Comparison of ENCODE assay signal across 8 cellular contexts in the genomic region with DNA sequence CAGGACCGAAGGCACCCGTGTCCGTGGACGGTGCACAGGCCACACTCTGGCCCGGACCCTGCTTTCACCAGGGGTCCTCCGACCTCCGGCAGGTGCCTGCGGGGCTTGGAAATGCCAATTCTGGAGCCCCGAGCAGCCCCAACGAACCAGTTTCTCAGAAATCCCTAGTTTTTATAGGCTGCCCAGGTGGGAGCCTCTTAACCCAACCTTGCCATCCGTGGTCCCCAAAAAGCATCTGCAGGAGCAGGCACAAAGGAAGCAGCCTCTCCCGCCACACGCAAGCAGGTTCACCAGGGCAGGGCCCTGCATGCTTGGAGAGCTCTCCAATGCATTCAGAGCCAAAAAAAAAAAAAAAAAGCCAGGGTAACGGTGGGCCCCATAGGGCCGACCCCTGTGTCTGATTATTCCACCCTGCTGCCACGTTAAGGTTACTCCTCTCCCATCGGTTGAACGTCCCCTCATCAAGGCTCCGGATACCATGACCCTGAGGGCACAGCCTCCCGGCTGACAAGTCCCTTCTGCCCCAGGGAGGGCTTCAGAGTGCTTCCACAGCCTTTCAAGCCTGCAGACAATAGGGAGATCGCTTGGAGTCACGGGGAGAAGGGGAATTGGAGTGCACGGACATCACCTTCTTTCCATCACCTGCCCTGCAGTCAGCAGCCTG. TPM values are rescaled to one million over a fixed set of nuclear protein-coding genes. Genes with fewer than 3 reads are reported as not detected.
DNase-seq lines count a peak whose midpoint lies in the region; ATAC-seq, FAIRE-seq and TF ChIP-seq lines count a peak whose summit lies in the region.

No MANE protein-coding gene starts in this region.

- H3K9me3 ChIP-seq in HepG2 (ENCODE audit: low read length) (no peaks in the 10 kb centered on the region), tibial artery (no peaks in the 10 kb centered on the region)

- H3K4me1 Mint-ChIP-seq in activated CD8-positive, alpha-beta memory T cell treated with anti-CD3 and anti-CD28 coated beads, Interleukin-2, amount 10 ng/mL, durations not matched to agents 7 days and 5 days = peaks cover 35% of the 10 kb centered on the region
- H3K4me1 Mint-ChIP-seq in activated naive CD8-positive, alpha-beta T cell treated with anti-CD3 and anti-CD28 coated beads, Interleukin-2, amount 50 U/mL, for 24 hours = peaks cover 37% of the 10 kb centered on the region

- no peak for ATAC-seq in activated CD8-positive, alpha-beta memory T cell treated with anti-CD3 and anti-CD28 coated beads, Interleukin-2, amount 10 ng/mL, durations not matched to agents 7 days and 5 days
- ATAC-seq in activated naive CD8-positive, alpha-beta T cell treated with anti-CD3 and anti-CD28 coated beads, Interleukin-2, amount 50 U/mL, for 24 hours = no peak
- no peak for ATAC-seq in HepG2
- ATAC-seq in HG03457 (IDR thresholded peaks at IDR 0.05; ENCODE audit: unreplicated experiment) = no peak

- no peak for TF ChIP-seq EP300 in HepG2 (IDR thresholded peaks at IDR 0.05; ENCODE audit: low read depth in 2 of 2, low read length in 2 of 2)
- TF ChIP-seq EP300 in HepG2 (CRISPR knock-in tag; IDR thresholded peaks at IDR 0.05; ENCODE audit: borderline replicate concordance) = no peak

- peaks cover 4% of the 10 kb centered on the region; the same call in 1 of the 2 replicates for H4K20me1 ChIP-seq in HepG2 (ENCODE audit: insufficient read depth, low read length)

- BruUV-seq in HepG2 (replicated peaks; lab: Mats Ljungman, UMichigan) = no TSS peak

- peak overlapping the region; percentile 85 for H3K9ac ChIP-seq in HepG2 (ENCODE audit: insufficient read depth, low read depth, low read length)

- POLR2A ChIA-PET in HepG2 (lab: Yijun Ruan, JAX) = interaction anchor here (0.8 to 8.8 kb wide), 23 partner anchors 8 to 146 kb away, joined by 3 to 225 read pairs (median 7); a partner anchor contains a TSS

- intact Hi-C loops in HepG2 (cut with micrococcal nuclease; ENCODE audit: unreplicated experiment) = loop anchor here (2.0 kb wide), 1 partner anchor 21 kb away; a partner anchor contains a TSS
- intact Hi-C loops in tibial artery (cut with DNase I; ENCODE audit: low total_unique reads) = no loop called here

- DNase-seq in activated CD8-positive, alpha-beta memory T cell treated with anti-CD3 and anti-CD28 coated beads, Interleukin-2, amount 10 ng/mL, durations not matched to agents 7 days and 5 days = no peak
- DNase-seq in activated CD8-positive, alpha-beta memory T cell treated with anti-CD3 and anti-CD28 coated beads, Interleukin-2, amount 50 U/mL, for 4 hours = no peak
- no peak for DNase-seq in activated naive CD8-positive, alpha-beta T cell treated with anti-CD3 and anti-CD28 coated beads, Interleukin-2, amount 50 U/mL, for 24 hours
- no peak for DNase-seq in HepG2 (ENCODE audit: low spot score)
- DNase-seq in tibial artery = no peak
- no peak for DNase-seq in GM20000 (ENCODE audit: low spot score)
- no peak for DNase-seq in GDM1 (lab: John Stamatoyannopoulos, UW)

- H3K4me1 ChIP-seq in HepG2 (ENCODE audit: insufficient read depth, low read length) (peaks cover 67% of the 10 kb centered on the region), tibial artery (peaks cover 4 to 78% (median 59%) of the 10 kb centered on the region in 4 donors)

- H3K27me3 Mint-ChIP-seq in activated CD8-positive, alpha-beta memory T cell treated with anti-CD3 and anti-CD28 coated beads, Interleukin-2, amount 10 ng/mL, durations not matched to agents 7 days and 5 days = no peaks in the 10 kb centered on the region
- no peaks in the 10 kb centered on the region for H3K27me3 Mint-ChIP-seq in activated naive CD8-positive, alpha-beta T cell treated with anti-CD3 and anti-CD28 coated beads, Interleukin-2, amount 50 U/mL, for 24 hours

- H3K27me3 ChIP-seq in HepG2 (ENCODE audit: control insufficient read depth in 1 of 2, insufficient read depth in 2 of 2, low read length in 2 of 2) = no peaks in the 10 kb centered on the region; a peak in 1 of 5 replicates
- no peaks in the 10 kb centered on the region for H3K27me3 ChIP-seq in tibial artery

- FAIRE-seq in HepG2 (lab: Jason Lieb, UNC) = no peak

- peak overlapping the region; percentile 85 for H3K4me3 Mint-ChIP-seq in activated CD8-positive, alpha-beta memory T cell treated with anti-CD3 and anti-CD28 coated beads, Interleukin-2, amount 10 ng/mL, durations not matched to agents 7 days and 5 days
- peak overlapping the region; percentile 78 for H3K4me3 Mint-ChIP-seq in activated naive CD8-positive, alpha-beta T cell treated with anti-CD3 and anti-CD28 coated beads, Interleukin-2, amount 50 U/mL, for 24 hours

- peak overlapping the region; percentile 83 for H3K27ac Mint-ChIP-seq in activated CD8-positive, alpha-beta memory T cell treated with anti-CD3 and anti-CD28 coated beads, Interleukin-2, amount 10 ng/mL, durations not matched to agents 7 days and 5 days
- peak overlapping the region; percentile 62 for H3K27ac Mint-ChIP-seq in activated naive CD8-positive, alpha-beta T cell treated with anti-CD3 and anti-CD28 coated beads, Interleukin-2, amount 50 U/mL, for 24 hours

- TF ChIP-seq RAD21 in HepG2 (CRISPR knock-in tag; IDR thresholded peaks at IDR 0.05) = peak; percentile 49; the same call in 1 of the 2 replicates

- H3K79me2 ChIP-seq in HepG2 (ENCODE audit: insufficient read depth, low read length) = peaks cover 65% of the 10 kb centered on the region

- no peak for TF ChIP-seq POLR2A in HepG2 (IDR thresholded peaks at IDR 0.05; ENCODE audit: insufficient read depth in 1 of 2, low read depth in 2 of 2, low read length in 2 of 2)

- H3K36me3 ChIP-seq in HepG2 (replicated peaks in 1 of 2; ENCODE audit: control insufficient read depth in 1 of 2, insufficient read depth in 2 of 2, low read length in 2 of 2) = no peaks in the 10 kb centered on the region
- H3K36me3 ChIP-seq in tibial artery = no peaks in the 10 kb centered on the region

- H3K27ac ChIP-seq in HepG2 (ENCODE audit: extremely low read length, insufficient read depth, low read length) = peak overlapping the region; percentile 96
- H3K27ac ChIP-seq in tibial artery = peak overlapping the region; percentile 73 to 86

- peak overlapping the region; percentile 95 for H3K4me2 ChIP-seq in HepG2 (ENCODE audit: low read depth, low read length)

- in situ Hi-C loops in HepG2 (cut with HindIII; ENCODE audit: extremely low pct_ligation_motif_present, low pct_unique_long_range_greater_than_20kb) = no loop called here

- H3K4me3 ChIP-seq in HepG2 (replicated peaks in 1 of 3; ENCODE audit: insufficient read depth in 1 of 3, low read depth in 2 of 3, low read length in 3 of 3) (peak overlapping the region; percentile 57 to 78 (median 58); a peak in 5 of 6 replicates), tibial artery (peak overlapping the region; percentile 57 to 62)

- H2AFZ ChIP-seq in HepG2 (ENCODE audit: low read length) = no peak overlapping the region

- no peak for TF ChIP-seq CTCF in HepG2 (CRISPR knock-in tag; IDR thresholded peaks at IDR 0.05)
- TF ChIP-seq CTCF in tibial artery (IDR thresholded peaks at IDR 0.05) = no peak
- TF ChIP-seq CTCF in GM20000 (IDR thresholded peaks at IDR 0.05; ENCODE audit: extremely low read depth, missing control alignments) = no peak

- H3K36me3 Mint-ChIP-seq in activated CD8-positive, alpha-beta memory T cell treated with anti-CD3 and anti-CD28 coated beads, Interleukin-2, amount 10 ng/mL, durations not matched to agents 7 days and 5 days = peaks cover 3% of the 10 kb centered on the region
- H3K36me3 Mint-ChIP-seq in activated naive CD8-positive, alpha-beta T cell treated with anti-CD3 and anti-CD28 coated beads, Interleukin-2, amount 50 U/mL, for 24 hours (ENCODE audit: low read depth) = peaks cover 3% of the 10 kb centered on the region

- CTCF ChIA-PET in activated CD8-positive, alpha-beta memory T cell treated with anti-CD3 and anti-CD28 coated beads, Interleukin-2, amount 10 ng/mL, durations not matched to agents 7 days and 5 days (lab: Charles Lee) = interaction anchor here (0.6 to 8.1 kb wide), 12 partner anchors 9 to 155 kb away, joined by 3 to 55 read pairs (median 4); a partner anchor contains a TSS
- CTCF ChIA-PET in HepG2 (lab: Yijun Ruan, JAX; ENCODE audit: low intra/inter-chr PET ratio, low total read pairs) = no interaction called here

- 6% methylated on average over 19 of the region's 23 CpGs for WGBS in HepG2 (ENCODE audit: low lambda C conversion rate)

- H3K9me3 Mint-ChIP-seq in activated CD8-positive, alpha-beta memory T cell treated with anti-CD3 and anti-CD28 coated beads, Interleukin-2, amount 10 ng/mL, durations not matched to agents 7 days and 5 days (ENCODE audit: low read depth) = no peaks in the 10 kb centered on the region
- no peaks in the 10 kb centered on the region for H3K9me3 Mint-ChIP-seq in activated naive CD8-positive, alpha-beta T cell treated with anti-CD3 and anti-CD28 coated beads, Interleukin-2, amount 50 U/mL, for 24 hours

RNA-seq across cellular contexts. Expression of a gene that starts 0.8 kb away (rescaled TPM):
- total RNA-seq in activated CD8-positive, alpha-beta memory T cell treated with anti-CD3 and anti-CD28 coated beads, Interleukin-2, amount 10 ng/mL, durations not matched to agents 7 days and 5 days = 10 to 100 TPM; 11.1 to 13.3 TPM
- total RNA-seq in HepG2 (2016; rRNA removed; fragmentation: Illumina TruSeq; extraction: Trizol) = 17.5 and 19.2 TPM in 2 replicates
- total RNA-seq in HepG2 (2016; cell fraction: cytosol; rRNA removed; fragmentation: Illumina TruSeq; extraction: Trizol; ENCODE audit: low read depth) = 5.6 and 22.6 TPM in 2 replicates
- 15.6 and 20.1 TPM in 2 replicates for total RNA-seq in HepG2 (2016; cell fraction: insoluble cytoplasmic fraction; rRNA removed; fragmentation: Illumina TruSeq; extraction: Trizol)
- 14.6 and 15.6 TPM in 2 replicates for total RNA-seq in HepG2 (2016; cell fraction: membrane; rRNA removed; fragmentation: Illumina TruSeq; extraction: Trizol)
- total RNA-seq in HepG2 (2016; cell fraction: nucleus; rRNA removed; fragmentation: Illumina TruSeq; extraction: Trizol) = 13.8 and 14.1 TPM in 2 replicates
- 10.1 and 12.4 TPM in 2 replicates for polyA plus RNA-seq in HepG2 (2011; rRNA removed)
- polyA plus RNA-seq in HepG2 (2011; cell fraction: cytosol; rRNA removed) = 8.3 and 14.4 TPM in 2 replicates
- polyA plus RNA-seq in HepG2 (2011; cell fraction: nucleus; rRNA removed) = 41.5 and 45.5 TPM in 2 replicates
- 12.2 and 16.0 TPM in 2 replicates for polyA plus RNA-seq in HepG2 (2012)
- 6.0 and 6.8 TPM in 2 replicates for polyA plus RNA-seq in HepG2 (2016; cell fraction: cytosol; fragmentation: Illumina TruSeq; extraction: Trizol; ENCODE audit: low read depth)
- 17.5 and 21.2 TPM in 2 replicates for polyA plus RNA-seq in HepG2 (2016; cell fraction: insoluble cytoplasmic fraction; fragmentation: Illumina TruSeq; extraction: Trizol; ENCODE audit: low read depth)
- 10.8 and 12.2 TPM in 2 replicates for polyA plus RNA-seq in HepG2 (2016; cell fraction: membrane; fragmentation: Illumina TruSeq; extraction: Trizol; ENCODE audit: low read depth)
- polyA plus RNA-seq in HepG2 (2016; cell fraction: nucleus; fragmentation: Illumina TruSeq; extraction: Trizol; ENCODE audit: insufficient read depth, low read depth) = 25.7 and 31.2 TPM in 2 replicates
- 13.0 and 24.4 TPM in 2 replicates for polyA minus RNA-seq in HepG2 (2011; rRNA and poly(A)+ RNA removed; ENCODE audit: low replicate concordance)
- 14.2 and 15.9 TPM in 2 replicates for polyA minus RNA-seq in HepG2 (2011; cell fraction: cytosol; rRNA and poly(A)+ RNA removed)
- polyA minus RNA-seq in HepG2 (2011; cell fraction: nucleus; rRNA and poly(A)+ RNA removed) = 10.0 and 12.4 TPM in 2 replicates

RNA-seq across cellular contexts. Expression of a gene that starts 4.1 kb away (rescaled TPM):
- total RNA-seq in activated CD8-positive, alpha-beta memory T cell treated with anti-CD3 and anti-CD28 coated beads, Interleukin-2, amount 10 ng/mL, durations not matched to agents 7 days and 5 days = 10 to 100 TPM; 32.2 to 36.9 TPM
- total RNA-seq in HepG2 (2016; rRNA removed; fragmentation: Illumina TruSeq; extraction: Trizol) = 36.7 and 36.9 TPM in 2 replicates
- total RNA-seq in HepG2 (2016; cell fraction: cytosol; rRNA removed; fragmentation: Illumina TruSeq; extraction: Trizol; ENCODE audit: low read depth) = 13.2 and 14.3 TPM in 2 replicates
- 37.8 TPM in 2 replicates for total RNA-seq in HepG2 (2016; cell fraction: insoluble cytoplasmic fraction; rRNA removed; fragmentation: Illumina TruSeq; extraction: Trizol)
- total RNA-seq in HepG2 (2016; cell fraction: membrane; rRNA removed; fragmentation: Illumina TruSeq; extraction: Trizol) = 34.6 and 37.7 TPM in 2 replicates
- 15.2 and 16.6 TPM in 2 replicates for total RNA-seq in HepG2 (2016; cell fraction: nucleus; rRNA removed; fragmentation: Illumina TruSeq; extraction: Trizol)
- 23.0 and 23.4 TPM in 2 replicates for polyA plus RNA-seq in HepG2 (2011; rRNA removed)
- polyA plus RNA-seq in HepG2 (2011; cell fraction: cytosol; rRNA removed) = 27.7 and 31.7 TPM in 2 replicates
- polyA plus RNA-seq in HepG2 (2011; cell fraction: nucleus; rRNA removed) = 12.2 and 13.2 TPM in 2 replicates
- 22.5 and 22.9 TPM in 2 replicates for polyA plus RNA-seq in HepG2 (2012)
- 12.4 and 14.0 TPM in 2 replicates for polyA plus RNA-seq in HepG2 (2016; cell fraction: cytosol; fragmentation: Illumina TruSeq; extraction: Trizol; ENCODE audit: low read depth)
- polyA plus RNA-seq in HepG2 (2016; cell fraction: insoluble cytoplasmic fraction; fragmentation: Illumina TruSeq; extraction: Trizol; ENCODE audit: low read depth) = 38.8 and 39.8 TPM in 2 replicates
- 29.6 and 33.1 TPM in 2 replicates for polyA plus RNA-seq in HepG2 (2016; cell fraction: membrane; fragmentation: Illumina TruSeq; extraction: Trizol; ENCODE audit: low read depth)
- 29.1 and 31.2 TPM in 2 replicates for polyA plus RNA-seq in HepG2 (2016; cell fraction: nucleus; fragmentation: Illumina TruSeq; extraction: Trizol; ENCODE audit: insufficient read depth, low read depth)
- 21.9 and 33.0 TPM in 2 replicates for polyA minus RNA-seq in HepG2 (2011; rRNA and poly(A)+ RNA removed; ENCODE audit: low replicate concordance)
- 12.0 and 13.6 TPM in 2 replicates for polyA minus RNA-seq in HepG2 (2011; cell fraction: cytosol; rRNA and poly(A)+ RNA removed)
- polyA minus RNA-seq in HepG2 (2011; cell fraction: nucleus; rRNA and poly(A)+ RNA removed) = 7.6 TPM in 2 replicates

RNA-seq across cellular contexts. Expression of a gene that starts 4.2 kb away (rescaled TPM):
- 10 to 100 TPM; 50.1 to 50.6 TPM for total RNA-seq in activated CD8-positive, alpha-beta memory T cell treated with anti-CD3 and anti-CD28 coated beads, Interleukin-2, amount 10 ng/mL, durations not matched to agents 7 days and 5 days
- 4.9 and 8.7 TPM in 2 replicates for total RNA-seq in HepG2 (2016; rRNA removed; fragmentation: Illumina TruSeq; extraction: Trizol)
- 2.1 and 2.9 TPM in 2 replicates for total RNA-seq in HepG2 (2016; cell fraction: cytosol; rRNA removed; fragmentation: Illumina TruSeq; extraction: Trizol; ENCODE audit: low read depth)
- 4.4 and 9.2 TPM in 2 replicates for total RNA-seq in HepG2 (2016; cell fraction: insoluble cytoplasmic fraction; rRNA removed; fragmentation: Illumina TruSeq; extraction: Trizol)
- 2.6 and 3.0 TPM in 2 replicates for total RNA-seq in HepG2 (2016; cell fraction: membrane; rRNA removed; fragmentation: Illumina TruSeq; extraction: Trizol)
- total RNA-seq in HepG2 (2016; cell fraction: nucleus; rRNA removed; fragmentation: Illumina TruSeq; extraction: Trizol) = 7.6 and 9.3 TPM in 2 replicates
- polyA plus RNA-seq in HepG2 (2011; rRNA removed) = 3.6 and 4.2 TPM in 2 replicates
- 1.4 and 2.3 TPM in 2 replicates for polyA plus RNA-seq in HepG2 (2011; cell fraction: cytosol; rRNA removed)
- polyA plus RNA-seq in HepG2 (2011; cell fraction: nucleus; rRNA removed) = 31.8 and 46.8 TPM in 2 replicates
- 4.0 and 5.5 TPM in 2 replicates for polyA plus RNA-seq in HepG2 (2012)
- polyA plus RNA-seq in HepG2 (2016; cell fraction: cytosol; fragmentation: Illumina TruSeq; extraction: Trizol; ENCODE audit: low read depth) = 0.87 and 1.3 TPM in 2 replicates
- polyA plus RNA-seq in HepG2 (2016; cell fraction: insoluble cytoplasmic fraction; fragmentation: Illumina TruSeq; extraction: Trizol; ENCODE audit: low read depth) = 4.5 and 6.6 TPM in 2 replicates
- polyA plus RNA-seq in HepG2 (2016; cell fraction: membrane; fragmentation: Illumina TruSeq; extraction: Trizol; ENCODE audit: low read depth) = 1.6 and 1.8 TPM in 2 replicates
- 29.3 and 34.2 TPM in 2 replicates for polyA plus RNA-seq in HepG2 (2016; cell fraction: nucleus; fragmentation: Illumina TruSeq; extraction: Trizol; ENCODE audit: insufficient read depth, low read depth)
- 5.2 and 15.0 TPM in 2 replicates for polyA minus RNA-seq in HepG2 (2011; rRNA and poly(A)+ RNA removed; ENCODE audit: low replicate concordance)
- polyA minus RNA-seq in HepG2 (2011; cell fraction: cytosol; rRNA and poly(A)+ RNA removed) = 2.1 and 2.4 TPM in 2 replicates
- polyA minus RNA-seq in HepG2 (2011; cell fraction: nucleus; rRNA and poly(A)+ RNA removed) = 3.4 and 4.5 TPM in 2 replicates

RNA-seq across cellular contexts. Expression of a gene that starts 12.9 kb away (rescaled TPM):
- total RNA-seq in activated CD8-positive, alpha-beta memory T cell treated with anti-CD3 and anti-CD28 coated beads, Interleukin-2, amount 10 ng/mL, durations not matched to agents 7 days and 5 days = 10 to 100 TPM; 80.2 to 91.3 TPM
- total RNA-seq in HepG2 (2016; rRNA removed; fragmentation: Illumina TruSeq; extraction: Trizol) = 41.2 and 49.4 TPM in 2 replicates
- 92.0 and 105 TPM in 2 replicates for total RNA-seq in HepG2 (2016; cell fraction: cytosol; rRNA removed; fragmentation: Illumina TruSeq; extraction: Trizol; ENCODE audit: low read depth)
- 41.5 and 51.7 TPM in 2 replicates for total RNA-seq in HepG2 (2016; cell fraction: insoluble cytoplasmic fraction; rRNA removed; fragmentation: Illumina TruSeq; extraction: Trizol)
- 94.3 and 110 TPM in 2 replicates for total RNA-seq in HepG2 (2016; cell fraction: membrane; rRNA removed; fragmentation: Illumina TruSeq; extraction: Trizol)
- total RNA-seq in HepG2 (2016; cell fraction: nucleus; rRNA removed; fragmentation: Illumina TruSeq; extraction: Trizol) = 19.3 TPM in 2 replicates
- 35.9 and 44.8 TPM in 2 replicates for polyA plus RNA-seq in HepG2 (2011; rRNA removed)
- 38.7 and 58.7 TPM in 2 replicates for polyA plus RNA-seq in HepG2 (2011; cell fraction: cytosol; rRNA removed)
- 26.1 and 28.6 TPM in 2 replicates for polyA plus RNA-seq in HepG2 (2011; cell fraction: nucleus; rRNA removed)
- polyA plus RNA-seq in HepG2 (2012) = 18.0 and 31.4 TPM in 2 replicates
- 109 and 132 TPM in 2 replicates for polyA plus RNA-seq in HepG2 (2016; cell fraction: cytosol; fragmentation: Illumina TruSeq; extraction: Trizol; ENCODE audit: low read depth)
- 49.3 and 50.3 TPM in 2 replicates for polyA plus RNA-seq in HepG2 (2016; cell fraction: insoluble cytoplasmic fraction; fragmentation: Illumina TruSeq; extraction: Trizol; ENCODE audit: low read depth)
- polyA plus RNA-seq in HepG2 (2016; cell fraction: membrane; fragmentation: Illumina TruSeq; extraction: Trizol; ENCODE audit: low read depth) = 89.4 and 104 TPM in 2 replicates
- polyA plus RNA-seq in HepG2 (2016; cell fraction: nucleus; fragmentation: Illumina TruSeq; extraction: Trizol; ENCODE audit: insufficient read depth, low read depth) = 39.2 and 44.3 TPM in 2 replicates
- 18.2 and 39.2 TPM in 2 replicates for polyA minus RNA-seq in HepG2 (2011; rRNA and poly(A)+ RNA removed; ENCODE audit: low replicate concordance)
- polyA minus RNA-seq in HepG2 (2011; cell fraction: cytosol; rRNA and poly(A)+ RNA removed) = 12.4 and 13.8 TPM in 2 replicates
- polyA minus RNA-seq in HepG2 (2011; cell fraction: nucleus; rRNA and poly(A)+ RNA removed) = 4.1 TPM in 2 replicates

RNA-seq across cellular contexts. Expression of a gene that starts 13.0 kb away (rescaled TPM):
- total RNA-seq in activated CD8-positive, alpha-beta memory T cell treated with anti-CD3 and anti-CD28 coated beads, Interleukin-2, amount 10 ng/mL, durations not matched to agents 7 days and 5 days = 10 to 100 TPM; 59.8 to 69.7 TPM
- 7.4 and 12.3 TPM in 2 replicates for total RNA-seq in HepG2 (2016; rRNA removed; fragmentation: Illumina TruSeq; extraction: Trizol)
- total RNA-seq in HepG2 (2016; cell fraction: cytosol; rRNA removed; fragmentation: Illumina TruSeq; extraction: Trizol; ENCODE audit: low read depth) = 22.4 and 23.5 TPM in 2 replicates
- 6.6 and 15.0 TPM in 2 replicates for total RNA-seq in HepG2 (2016; cell fraction: insoluble cytoplasmic fraction; rRNA removed; fragmentation: Illumina TruSeq; extraction: Trizol)
- total RNA-seq in HepG2 (2016; cell fraction: membrane; rRNA removed; fragmentation: Illumina TruSeq; extraction: Trizol) = 6.3 and 6.7 TPM in 2 replicates
- total RNA-seq in HepG2 (2016; cell fraction: nucleus; rRNA removed; fragmentation: Illumina TruSeq; extraction: Trizol) = 17.6 and 21.6 TPM in 2 replicates
- polyA plus RNA-seq in HepG2 (2011; rRNA removed) = 15.4 and 21.6 TPM in 2 replicates
- polyA plus RNA-seq in HepG2 (2011; cell fraction: cytosol; rRNA removed) = 5.4 and 9.8 TPM in 2 replicates
- 144 and 175 TPM in 2 replicates for polyA plus RNA-seq in HepG2 (2011; cell fraction: nucleus; rRNA removed)
- polyA plus RNA-seq in HepG2 (2012) = 13.6 and 16.6 TPM in 2 replicates
- polyA plus RNA-seq in HepG2 (2016; cell fraction: cytosol; fragmentation: Illumina TruSeq; extraction: Trizol; ENCODE audit: low read depth) = 2.4 and 3.3 TPM in 2 replicates
- 11.2 and 14.3 TPM in 2 replicates for polyA plus RNA-seq in HepG2 (2016; cell fraction: insoluble cytoplasmic fraction; fragmentation: Illumina TruSeq; extraction: Trizol; ENCODE audit: low read depth)
- 4.1 TPM in 2 replicates for polyA plus RNA-seq in HepG2 (2016; cell fraction: membrane; fragmentation: Illumina TruSeq; extraction: Trizol; ENCODE audit: low read depth)
- polyA plus RNA-seq in HepG2 (2016; cell fraction: nucleus; fragmentation: Illumina TruSeq; extraction: Trizol; ENCODE audit: insufficient read depth, low read depth) = 64.9 and 72.0 TPM in 2 replicates
- polyA minus RNA-seq in HepG2 (2011; rRNA and poly(A)+ RNA removed; ENCODE audit: low replicate concordance) = 27.3 and 55.4 TPM in 2 replicates
- 14.7 and 17.5 TPM in 2 replicates for polyA minus RNA-seq in HepG2 (2011; cell fraction: cytosol; rRNA and poly(A)+ RNA removed)
- polyA minus RNA-seq in HepG2 (2011; cell fraction: nucleus; rRNA and poly(A)+ RNA removed) = 33.0 and 36.8 TPM in 2 replicates
